In the genomic region with DNA sequence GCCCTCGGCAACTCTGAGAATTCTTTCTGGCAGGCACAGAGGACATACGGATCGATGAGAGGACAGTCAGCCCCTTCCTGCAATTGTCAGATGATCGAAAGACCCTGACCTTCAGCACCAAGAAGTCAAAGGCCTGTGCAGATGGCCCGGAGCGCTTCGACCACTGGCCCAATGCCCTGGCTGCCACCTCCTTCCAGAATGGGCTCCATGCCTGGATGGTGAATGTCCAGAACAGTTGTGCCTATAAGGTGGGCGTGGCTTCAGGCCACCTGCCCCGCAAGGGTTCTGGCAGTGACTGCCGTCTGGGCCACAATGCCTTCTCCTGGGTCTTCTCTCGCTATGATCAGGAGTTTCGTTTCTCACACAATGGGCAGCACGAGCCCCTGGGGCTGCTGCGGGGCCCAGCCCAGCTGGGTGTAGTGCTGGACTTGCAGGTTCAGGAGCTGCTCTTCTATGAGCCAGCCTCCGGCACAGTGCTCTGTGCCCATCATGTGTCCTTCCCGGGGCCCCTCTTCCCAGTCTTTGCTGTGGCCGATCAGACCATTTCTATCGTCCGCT, we compare ENCODE assay signal across 20 cellular contexts. TPM values are rescaled to one million over a fixed set of nuclear protein-coding genes. Genes with fewer than 3 reads are reported as not detected.
"Had no signal": no experiment of that assay in that cellular context is flagged by ENCODE, and none has a peak within 500 bp of the region (broad histone marks: within the 10 kb centered on the region; RNA-seq: fewer than 3 reads in every experiment).

No MANE protein-coding gene starts in this region.

- H3K4me3 Mint-ChIP-seq: effector memory CD8-positive, alpha-beta T cell; nephron; stimulated activated memory B cell treated with anti-CD40 and anti-IgM and Interleukin-4, amounts not matched to agents 10 μg/mL and 1 μg/mL and 100 μg/mL, for 72 hours had no signal

- H3K27me3 ChIP-seq: esophagus squamous epithelium, left lung, upper lobe of left lung had no signal

- H3K4me1 ChIP-seq: prostate gland had no signal

- H3K27ac ChIP-seq: esophagus squamous epithelium, left lung, prostate gland, thoracic aorta, upper lobe of left lung, WERI-Rb-1 had no signal

- H3K9me3 ChIP-seq: esophagus squamous epithelium, left lung, prostate gland, thoracic aorta, upper lobe of left lung had no signal

- FAIRE-seq: islet of Langerhans had no signal

- H3K27me3 Mint-ChIP-seq: effector memory CD8-positive, alpha-beta T cell; stimulated activated memory B cell treated with anti-CD40 and anti-IgM and Interleukin-4, amounts not matched to agents 10 μg/mL and 1 μg/mL and 100 μg/mL, for 72 hours had no signal

- H3K4me1 Mint-ChIP-seq: nephron had no signal

- DNase-seq: activated CD4-positive, alpha-beta T cell treated with anti-CD3 and anti-CD28 coated beads, Interleukin-2, amount 50 U/mL, for 4 hours; activated gamma-delta T cell; dermis blood vessel endothelial cell; effector memory CD8-positive, alpha-beta T cell; esophagus squamous epithelium; hippocampal formation; left lung; mesenchymal stem cell; nucleus accumbens; stimulated activated CD4-positive, alpha-beta T cell treated with anti-CD3 and anti-CD28 coated beads, Interleukin-4, amount 100 ng/mL, for 4 hours; WERI-Rb-1 had no signal

- H3K4me3 ChIP-seq: esophagus squamous epithelium, left lung, prostate gland, thoracic aorta, upper lobe of left lung had no signal

- H3K9me3 Mint-ChIP-seq: activated naive CD4-positive, alpha-beta T cell treated with anti-CD3 and anti-CD28 coated beads, Interleukin-2, amount 50 U/mL, for 72 hours; effector memory CD8-positive, alpha-beta T cell; nephron; stimulated activated memory B cell treated with anti-CD40 and anti-IgM and Interleukin-4, amounts not matched to agents 10 μg/mL and 1 μg/mL and 100 μg/mL, for 72 hours had no signal

- H3K27ac Mint-ChIP-seq: activated naive CD4-positive, alpha-beta T cell treated with anti-CD3 and anti-CD28 coated beads, Interleukin-2, amount 50 U/mL, for 72 hours; effector memory CD8-positive, alpha-beta T cell; nephron; stimulated activated memory B cell treated with anti-CD40 and anti-IgM and Interleukin-4, amounts not matched to agents 10 μg/mL and 1 μg/mL and 100 μg/mL, for 72 hours had no signal

- ATAC-seq: activated naive CD4-positive, alpha-beta T cell treated with anti-CD3 and anti-CD28 coated beads, Interleukin-2, amount 50 U/mL, for 72 hours; effector memory CD8-positive, alpha-beta T cell; left lung; sciatic nerve; stimulated activated memory B cell treated with anti-CD40 and anti-IgM and Interleukin-4, amounts not matched to agents 10 μg/mL and 1 μg/mL and 100 μg/mL, for 72 hours had no signal

RNA-seq across cellular contexts. Expression of a gene that starts 20.3 kb away (rescaled TPM):
- total RNA-seq: dermis blood vessel endothelial cell, glomerular endothelial cell had no signal
